Comparison of ENCODE assay signal across 9 cellular contexts in the genomic region with DNA sequence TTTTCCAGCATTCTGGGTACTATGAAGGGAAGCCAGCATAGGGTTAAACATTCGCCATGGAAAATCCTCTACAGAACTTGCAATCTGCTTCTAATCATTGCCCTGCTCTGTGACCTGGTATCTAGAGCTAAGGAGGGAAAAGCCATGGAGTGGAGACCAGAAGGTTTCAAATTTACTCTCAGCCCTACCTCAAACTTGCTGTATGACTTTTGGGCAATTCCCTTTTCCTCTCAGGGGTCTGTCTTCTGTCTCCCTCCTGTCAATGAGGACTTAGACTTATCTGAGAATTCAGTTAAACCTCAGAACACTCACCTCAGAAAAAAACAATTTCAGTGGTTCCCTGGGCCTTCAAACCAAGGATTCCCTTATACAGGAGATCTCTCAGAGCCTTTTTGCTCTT. TPM values are rescaled to one million over a fixed set of nuclear protein-coding genes. Genes with fewer than 3 reads are reported as not detected.
DNase-seq lines count a peak whose midpoint lies in the region; ATAC-seq and TF ChIP-seq lines count a peak whose summit lies in the region.
"Had no signal": no experiment of that assay in that cellular context is flagged by ENCODE, and none has a peak within 500 bp of the region (broad histone marks: within the 10 kb centered on the region; RNA-seq: fewer than 3 reads in every experiment).

No MANE protein-coding gene starts in this region.

- ATAC-seq in HG02840 (IDR thresholded peaks at IDR 0.05; ENCODE audit: low FRiP score, unreplicated experiment) = peak; percentile 39

- H3K4me1 ChIP-seq in DOHH2 (ENCODE audit: control insufficient read depth, low read length) (peaks cover 15% of the 10 kb centered on the region), muscle layer of duodenum (ENCODE audit: control insufficient read depth in 1 of 2, insufficient read depth in 2 of 2, low read length in 2 of 2) (peaks cover 0 to 21% of the 10 kb centered on the region in 2 donors)

- H3K4me3 ChIP-seq in DOHH2 (ENCODE audit: low read length) (peak overlapping the region; percentile 86), muscle layer of duodenum (ENCODE audit: low read depth in 1 of 2, low read length in 2 of 2) (no peak overlapping the region)

- peak overlapping the region; percentile 84 for H3K4me2 ChIP-seq in DOHH2 (ENCODE audit: low read length)

- H3K9me3 ChIP-seq in DOHH2 (ENCODE audit: control insufficient read depth, insufficient read depth, low read length) (no peaks in the 10 kb centered on the region), muscle layer of duodenum (ENCODE audit: control insufficient read depth in 1 of 2, low read length in 2 of 2) (no peaks in the 10 kb centered on the region)

- H3F3A ChIP-seq in DOHH2 (ENCODE audit: control insufficient read depth, insufficient read depth) = no peaks in the 10 kb centered on the region

- CTCF ChIA-PET in RWPE1 (lab: Yijun Ruan, JAX) = no interaction called here

- H3K27ac ChIP-seq in DOHH2 (ENCODE audit: low read depth, low read length) = no peak overlapping the region
- H3K27ac ChIP-seq in muscle layer of duodenum (ENCODE audit: low read length) = peak overlapping the region; percentile 92
- H3K27ac ChIP-seq in RWPE1 = no peak overlapping the region

- no peak for TF ChIP-seq CTCF in DOHH2 (IDR thresholded peaks at IDR 0.05; ENCODE audit: low read depth, low read length, poor library complexity, severe bottlenecking)
- no peak for TF ChIP-seq CTCF in RWPE1 (conservative IDR thresholded peaks at IDR 0.05; ENCODE audit: low read depth)

- peak overlapping the region; percentile 95 for H3K4me3 Mint-ChIP-seq in activated T-helper 2 cell treated with anti-CD3 and anti-CD28 coated beads, Interferon-gamma antibody, Interleukin-2, Interleukin-4, amounts not matched to agents 10 μg/mL and 5 μg/mL and 100 μg/mL, durations not matched to agents 14 hours and 24 hours and 36 hours (ENCODE audit: low read depth)

- H3K36me3 ChIP-seq in DOHH2 (ENCODE audit: control insufficient read depth, low read length) = no peaks in the 10 kb centered on the region
- H3K36me3 ChIP-seq in muscle layer of duodenum (ENCODE audit: control insufficient read depth in 1 of 2, insufficient read depth in 2 of 2, low read length in 2 of 2) = no peaks in the 10 kb centered on the region

- H3K27me3 ChIP-seq in DOHH2 (ENCODE audit: control insufficient read depth, low read length) = no peaks in the 10 kb centered on the region
- no peaks in the 10 kb centered on the region for H3K27me3 ChIP-seq in muscle layer of duodenum (ENCODE audit: low read depth, low read length)

- H3K27ac Mint-ChIP-seq in activated T-helper 2 cell treated with anti-CD3 and anti-CD28 coated beads, Interferon-gamma antibody, Interleukin-2, Interleukin-4, amounts not matched to agents 10 μg/mL and 5 μg/mL and 100 μg/mL, durations not matched to agents 14 hours and 24 hours and 36 hours = peak overlapping the region; percentile 9

- peaks cover 39% of the 10 kb centered on the region for H3K79me2 ChIP-seq in DOHH2 (ENCODE audit: control insufficient read depth, low read length)

- 0 out of 2 replicates have a peak, but pooled peaks cover 2% of the 10 kb centered on the region for H4K20me1 ChIP-seq in DOHH2 (ENCODE audit: control insufficient read depth, insufficient read depth, low read depth, low read length)

- H3K9me3 Mint-ChIP-seq in activated T-helper 2 cell treated with anti-CD3 and anti-CD28 coated beads, Interferon-gamma antibody, Interleukin-2, Interleukin-4, amounts not matched to agents 10 μg/mL and 5 μg/mL and 100 μg/mL, durations not matched to agents 14 hours and 24 hours and 36 hours = no peaks in the 10 kb centered on the region

- peaks cover 3% of the 10 kb centered on the region for H3K36me3 Mint-ChIP-seq in activated T-helper 2 cell treated with anti-CD3 and anti-CD28 coated beads, Interferon-gamma antibody, Interleukin-2, Interleukin-4, amounts not matched to agents 10 μg/mL and 5 μg/mL and 100 μg/mL, durations not matched to agents 14 hours and 24 hours and 36 hours (ENCODE audit: low read depth)

- no peaks in the 10 kb centered on the region for H3K9me2 ChIP-seq in DOHH2 (replicated peaks; ENCODE audit: control insufficient read depth, low read length)

- DNase-seq in activated T-helper 2 cell treated with anti-CD3 and anti-CD28 coated beads, Interferon-gamma antibody, Interleukin-2, Interleukin-4, amounts not matched to agents 10 μg/mL and 5 μg/mL and 100 μg/mL, durations not matched to agents 14 hours and 24 hours and 36 hours (ENCODE audit: low spot score) = no peak
- DNase-seq in RWPE1 (ENCODE audit: low spot score) (no peak), H4 (ENCODE audit: low spot score) (no peak), COLO668 (lab: John Stamatoyannopoulos, UW; ENCODE audit: unreplicated experiment) (no peak), OCI-M1 (lab: John Stamatoyannopoulos, UW) (no peak)
- DNase-seq: GDM1 had no signal

- H3K4me1 Mint-ChIP-seq in activated T-helper 2 cell treated with anti-CD3 and anti-CD28 coated beads, Interferon-gamma antibody, Interleukin-2, Interleukin-4, amounts not matched to agents 10 μg/mL and 5 μg/mL and 100 μg/mL, durations not matched to agents 14 hours and 24 hours and 36 hours (ENCODE audit: low read depth) = peaks cover 38% of the 10 kb centered on the region

- no peaks in the 10 kb centered on the region for H3K27me3 Mint-ChIP-seq in activated T-helper 2 cell treated with anti-CD3 and anti-CD28 coated beads, Interferon-gamma antibody, Interleukin-2, Interleukin-4, amounts not matched to agents 10 μg/mL and 5 μg/mL and 100 μg/mL, durations not matched to agents 14 hours and 24 hours and 36 hours (ENCODE audit: low read depth)

- intact Hi-C loops in activated T-helper 2 cell treated with anti-CD3 and anti-CD28 coated beads, Interferon-gamma antibody, Interleukin-2, Interleukin-4, amounts not matched to agents 10 μg/mL and 5 μg/mL and 100 μg/mL, durations not matched to agents 14 hours and 24 hours and 36 hours (cut with micrococcal nuclease) = loop anchor here (1.0 to 10.0 kb wide), 3 partner anchors 194 to 1219 kb away; partner anchors contain the start of gene ZC4H2

- POLR2A ChIA-PET in RWPE1 (lab: Yijun Ruan, JAX; ENCODE audit: low non-redundant PET) = no interaction called here

RNA-seq across cellular contexts. Expression of gene ARHGEF9, which starts 29.1 kb away (rescaled TPM):
- 19.8 and 20.4 TPM in 2 replicates for total RNA-seq in activated T-helper 2 cell treated with anti-CD3 and anti-CD28 coated beads, Interferon-gamma antibody, Interleukin-2, Interleukin-4, amounts not matched to agents 10 μg/mL and 5 μg/mL and 100 μg/mL, durations not matched to agents 14 hours and 24 hours and 36 hours
- 9.1 and 16.1 TPM in 2 replicates for total RNA-seq in H4 (2014; rRNA removed; shearing (Covaris generic))
